Comparison of ENCODE assay signal across 26 cellular contexts in genomic region chr4:168696828-168697227, GRCh38.
"Had no signal": no experiment of that assay in that cellular context is flagged by ENCODE, and none has a peak within 500 bp of the region (broad histone marks: within the 10 kb centered on the region; RNA-seq: fewer than 3 reads in every experiment).

No MANE protein-coding gene starts in this region.

- ATAC-seq: activated T-cell treated with anti-CD3 and anti-CD28 coated beads, Interleukin-2, amount 50 U/mL, for 72 hours; effector memory CD8-positive, alpha-beta T cell; foreskin keratinocyte; heart left ventricle; lower lobe of right lung; mucosa of descending colon; pancreas had no signal

- H3K4me1 ChIP-seq: adrenal gland, pancreas had no signal

- H3K9me3 ChIP-seq: adrenal gland, heart left ventricle, lower lobe of right lung, mucosa of descending colon, neutrophil, pancreas, right atrium auricular region, spleen, suprapubic skin, tibial nerve had no signal

- DNase-seq: activated CD4-positive, alpha-beta T cell treated with anti-CD3 and anti-CD28 coated beads for 4 hours; activated CD4-positive, alpha-beta T cell treated with anti-CD3 and anti-CD28 coated beads, Interleukin-2, amount 50 U/mL, for 4 hours; activated naive CD4-positive, alpha-beta T cell; activated T-cell treated with anti-CD3 and anti-CD28 coated beads for 4 hours; activated T-cell treated with anti-CD3 and anti-CD28 coated beads, Interleukin-2, amount 50 U/mL, for 72 hours; adrenal gland; aorta; cortex of kidney; effector memory CD8-positive, alpha-beta T cell; erythroblast; foreskin keratinocyte; heart left ventricle; lower lobe of right lung; mesendoderm; mucosa of descending colon; nephron progenitor cell; pancreas; spleen; stimulated activated naive CD4-positive, alpha-beta T cell; T-helper 9 cell had no signal

- H3K27me3 ChIP-seq: adrenal gland, foreskin keratinocyte, heart left ventricle, neutrophil, pancreas, right atrium auricular region, spleen, suprapubic skin, tibial nerve had no signal

- H3K36me3 ChIP-seq: adrenal gland, lower lobe of right lung, neutrophil, pancreas, right atrium auricular region, spleen, suprapubic skin, tibial nerve had no signal

- FAIRE-seq: pancreas, TTC549 had no signal

- H3K4me3 ChIP-seq: adrenal gland, heart left ventricle, lower lobe of right lung, mucosa of descending colon, pancreas, right atrium auricular region, spleen, suprapubic skin, tibial nerve had no signal

- H3K27ac ChIP-seq: adrenal gland, foreskin keratinocyte, lower lobe of right lung, neutrophil, pancreas, right atrium auricular region, spleen, suprapubic skin, VCaP had no signal
